ENCODE assay signal across 1 cellular context in genomic region chr11:61119055-61119454, GRCh38.
TF ChIP-seq lines count a peak whose summit lies in the region.

No MANE protein-coding gene starts in this region.

TF ChIP-seq in GM23338, 12 proteins besides CTCF, POLR2A, EP300 and RAD21 (continued from another document):
- TF ChIP-seq ZNF462 (CRISPR knock-in tag; IDR thresholded peaks at IDR 0.05): no peak
- TF ChIP-seq STAT1 (IDR thresholded peaks at IDR 0.05; ENCODE audit: unreplicated experiment): no peak
- TF ChIP-seq NANOG (IDR thresholded peaks at IDR 0.05; ENCODE audit: borderline replicate concordance): no peak
- no peak for TF ChIP-seq EZH2 (IDR thresholded peaks at IDR 0.05; ENCODE audit: low read depth, unreplicated experiment)
- no peak for TF ChIP-seq ZNF331 (CRISPR knock-in tag; IDR thresholded peaks at IDR 0.05; ENCODE audit: low read depth)
- TF ChIP-seq JUNB (IDR thresholded peaks at IDR 0.05; ENCODE audit: unreplicated experiment): no peak
